ENCODE assay signal across 21 cellular contexts in the genomic region with DNA sequence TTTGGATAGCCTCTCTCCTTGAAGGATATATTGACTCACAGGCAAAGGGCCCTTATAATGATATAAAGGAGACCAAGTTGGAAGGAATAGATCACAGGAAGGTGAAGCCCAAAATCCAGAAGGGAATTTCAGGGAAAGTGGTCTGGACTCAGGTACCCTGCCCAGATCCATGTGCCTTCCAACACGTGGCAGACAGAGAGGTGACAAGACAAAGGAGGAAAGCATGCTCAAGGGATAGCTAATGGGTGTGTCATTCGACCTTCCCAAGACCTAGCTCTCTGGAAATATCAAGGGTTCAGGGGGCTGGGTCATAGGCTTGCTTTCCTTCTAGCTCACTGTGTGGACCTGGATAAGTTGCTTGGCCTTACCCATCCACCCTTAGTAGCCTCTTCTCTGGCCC.
DNase-seq lines count a peak whose midpoint lies in the region; ATAC-seq, FAIRE-seq and TF ChIP-seq lines count a peak whose summit lies in the region.
"Had no signal": no experiment of that assay in that cellular context is flagged by ENCODE, and none has a peak within 500 bp of the region (broad histone marks: within the 10 kb centered on the region; RNA-seq: fewer than 3 reads in every experiment).

No MANE protein-coding gene starts in this region.

- H3K27me3 ChIP-seq in heart right ventricle = no peaks in the 10 kb centered on the region
- H3K27me3 ChIP-seq in H1 (replicated peaks in 1 of 4; ENCODE audit: control insufficient read depth in 3 of 4, extremely low read depth in 1 of 4, insufficient read depth in 3 of 4, low read length in 3 of 4) = no peaks in the 10 kb centered on the region; a peak in 1 of 7 replicates
- H3K27me3 ChIP-seq: BE2C, brain microvascular endothelial cell, gastrocnemius medialis, right atrium auricular region had no signal

- H3K27ac Mint-ChIP-seq in nephron = peak overlapping the region in 2 of 3 experiments; percentile 87 to 92
- H3K27ac Mint-ChIP-seq: activated CD8-positive, alpha-beta memory T cell treated with anti-CD3 and anti-CD28 coated beads, Interleukin-2, amount 10 ng/mL, durations not matched to agents 7 days and 5 days; activated naive CD8-positive, alpha-beta T cell treated with anti-CD3 and anti-CD28 coated beads for 36 hours had no signal

- BruUV-seq in OCI-LY7 (replicated peaks; lab: Mats Ljungman, UMichigan) = no TSS peak

- FAIRE-seq in H1 (lab: Jason Lieb, UNC) (no peak), urothelium cell line (lab: Jason Lieb, UNC) (peak; percentile 85)
- FAIRE-seq: K562 had no signal

- H3K27ac ChIP-seq in heart right ventricle (peak overlapping the region in 6 of 10 donors; percentile 20 to 86 (median 50)), H1 (ENCODE audit: low read depth, low read length) (no peak overlapping the region), OCI-LY7 (ENCODE audit: low read depth, low read length, poor library complexity, severe bottlenecking) (no peak overlapping the region)

- 86 to 91% methylated on average over 2 of the region's 2 CpGs for WGBS in heart right ventricle, 2 donors
- WGBS in H1 (ENCODE audit: extremely low coverage in 1 of 2, insufficient coverage in 1 of 2, insufficient read length in 1 of 2, insufficient replicate concordance in 2 of 2, low coverage in 1 of 2, low lambda C conversion rate in 2 of 2, missing lambda C conversion rate in 1 of 2), 2 experiments = 65% methylated on average over 2 of the region's 2 CpGs; no CpG with 5 or more reads in 1 of the 2 experiments

- H3K9ac ChIP-seq in H1 (replicated peaks in 1 of 4; ENCODE audit: extremely low read depth in 1 of 4, low read depth in 3 of 4, low read length in 3 of 4) = no peak overlapping the region

- no peak overlapping the region for H4K91ac ChIP-seq in H1 (replicated peaks; ENCODE audit: insufficient read length, low read length)

- H3K4ac ChIP-seq in H1 (replicated peaks; ENCODE audit: insufficient read length, low read depth, low read length) = no peak overlapping the region

- H2BK120ac ChIP-seq in H1 (replicated peaks; ENCODE audit: low read depth, low read length) = no peak overlapping the region

- H2AK5ac ChIP-seq in H1 (ENCODE audit: low read depth, low read length) = peak overlapping the region; percentile 40; the same call in 1 of the 2 replicates

- H3K9me2 ChIP-seq in OCI-LY7 (ENCODE audit: insufficient read depth, low read length) = no peaks in the 10 kb centered on the region

- intact Hi-C loops in heart right ventricle (cut with DNase I) (no loop called here), Right ventricle myocardium superior (cut with DNase I) (no loop called here), OCI-LY7 (cut with micrococcal nuclease; ENCODE audit: unreplicated experiment) (no loop called here)

- H2AFZ ChIP-seq in H1 (ENCODE audit: low read length) = no peak overlapping the region
- no peak overlapping the region for H2AFZ ChIP-seq in OCI-LY7 (ENCODE audit: low read length)

- H3K18ac ChIP-seq in H1 (ENCODE audit: extremely low read depth, low read length) = no peak overlapping the region

- no peak for TF ChIP-seq RAD21 in H1 (IDR thresholded peaks at IDR 0.05 in 1 of 2, conservative IDR thresholded peaks at IDR 0.05 in 1 of 2; ENCODE audit: low read depth in 2 of 2, low read length in 2 of 2)

- H3K4me3 ChIP-seq in heart right ventricle = no peak overlapping the region
- no peak overlapping the region for H3K4me3 ChIP-seq in H1 (ENCODE audit: extremely low read depth in 1 of 4, insufficient read depth in 2 of 4, low read depth in 3 of 4, low read length in 4 of 4)
- H3K4me3 ChIP-seq in OCI-LY7 (ENCODE audit: low read depth, low read length, poor library complexity, severe bottlenecking) = no peak overlapping the region
- H3K4me3 ChIP-seq: gastrocnemius medialis, K562, right atrium auricular region had no signal

- ATAC-seq in heart right ventricle (no peak), Right ventricle myocardium superior (ENCODE audit: poor library complexity) (no peak)
- ATAC-seq: activated CD8-positive, alpha-beta memory T cell treated with anti-CD3 and anti-CD28 coated beads, Interleukin-2, amount 10 ng/mL, durations not matched to agents 7 days and 5 days; K562; left colon; stimulated activated naive CD8-positive, alpha-beta T cell treated with anti-CD3 and anti-CD28 coated beads, Interleukin-15, Interleukin-2, amounts not matched to agents 100 U/mL and 50 U/mL, for 24 hours had no signal

- H3K9me3 ChIP-seq in heart right ventricle (peaks cover 0 to 5% (median 0%) of the 10 kb centered on the region in 11 donors), H1 (ENCODE audit: insufficient read depth in 2 of 2, low read depth in 1 of 2, low read length in 1 of 2) (no peaks in the 10 kb centered on the region), OCI-LY7 (ENCODE audit: low read length) (no peaks in the 10 kb centered on the region)
- H3K9me3 ChIP-seq: BE2C, gastrocnemius medialis, right atrium auricular region had no signal

- no peak for TF ChIP-seq POLR2A in H1 (IDR thresholded peaks at IDR 0.05; ENCODE audit: control extremely low read depth in 1 of 2, low read depth in 2 of 2, low read length in 2 of 2)

- H3K4me1 ChIP-seq in heart right ventricle (peaks cover 0 to 64% (median 11%) of the 10 kb centered on the region in 9 donors), H1 (replicated peaks in 1 of 4; ENCODE audit: control insufficient read depth in 3 of 4, insufficient read depth in 4 of 4, low read length in 3 of 4) (peaks cover 0 to 9% (median 0%) of the 10 kb centered on the region in 4 experiments; a peak in 1 of 7 replicates), OCI-LY7 (ENCODE audit: insufficient read depth, low read length, poor library complexity, severe bottlenecking) (no peaks in the 10 kb centered on the region)
- H3K4me1 ChIP-seq: BE2C had no signal

- no peak for DNase-seq in heart right ventricle
- no peak for DNase-seq in Right ventricle myocardium superior
- DNase-seq in H1 (ENCODE audit: low read depth in 1 of 2, low spot score in 2 of 2) = no peak
- DNase-seq in urothelium cell line (ENCODE audit: low spot score) = no peak
- DNase-seq in NCI-H1930 (lab: John Stamatoyannopoulos, UW) = no peak
- DNase-seq in OCI-LY7 (ENCODE audit: low spot score) = no peak
- no peak for DNase-seq in iPS-NIHi7 (ENCODE audit: extremely low spot score)
- DNase-seq: activated CD4-positive, alpha-beta T cell treated with anti-CD3 and anti-CD28 coated beads for 48 hours; activated CD8-positive, alpha-beta memory T cell treated with anti-CD3 and anti-CD28 coated beads, Interleukin-2, amount 10 ng/mL, durations not matched to agents 7 days and 5 days; activated naive CD8-positive, alpha-beta T cell treated with anti-CD3 and anti-CD28 coated beads for 36 hours; BE2C; GDM1; left colon; NCI-H187 treated with DMSO at 0.1 percent for 48 hours; NK-92 treated with Interleukin-12 subunit alpha and Interleukin-12 subunit beta, amount 100 ng/mL, for 24 hours; stimulated activated naive CD8-positive, alpha-beta T cell treated with anti-CD3 and anti-CD28 coated beads, Interleukin-15, Interleukin-2, amounts not matched to agents 100 U/mL and 50 U/mL, for 24 hours had no signal

- POLR2A ChIA-PET in H1 (lab: Charles Lee; ENCODE audit: partially characterized antibody) (no interaction called here), OCI-LY7 (lab: Charles Lee) (interaction anchor here (1.1 to 1.4 kb wide), 2 partner anchors 15 to 17 kb away, joined by 3 read pairs; no protein-coding TSS in a partner anchor)

- H3K79me2 ChIP-seq in H1 (ENCODE audit: control insufficient read depth in 1 of 2, insufficient read depth in 2 of 2, low read length in 2 of 2) (no peaks in the 10 kb centered on the region), OCI-LY7 (ENCODE audit: insufficient read depth, low read depth, low read length) (no peaks in the 10 kb centered on the region)

- TF ChIP-seq CTCF in heart right ventricle (IDR thresholded peaks at IDR 0.05) (no peak), H1 (IDR thresholded peaks at IDR 0.05; ENCODE audit: control extremely low read depth in 1 of 3, insufficient read depth in 1 of 3, low read depth in 1 of 3, low read length in 3 of 3) (no peak), nephron (IDR thresholded peaks at IDR 0.05; ENCODE audit: unreplicated experiment in 3 of 3) (no peak), OCI-LY7 (conservative IDR thresholded peaks at IDR 0.05; ENCODE audit: low read length) (no peak)

- no peak for TF ChIP-seq EP300 in H1 (IDR thresholded peaks at IDR 0.05; ENCODE audit: borderline replicate concordance in 1 of 2, low read depth in 2 of 2, low read length in 2 of 2)

- no peak overlapping the region for H3K23ac ChIP-seq in H1 (ENCODE audit: insufficient read length)

- peaks cover 56% of the 10 kb centered on the region for H3K4me1 Mint-ChIP-seq in nephron
- H3K4me1 Mint-ChIP-seq: activated CD8-positive, alpha-beta memory T cell treated with anti-CD3 and anti-CD28 coated beads, Interleukin-2, amount 10 ng/mL, durations not matched to agents 7 days and 5 days; activated naive CD8-positive, alpha-beta T cell treated with anti-CD3 and anti-CD28 coated beads for 36 hours had no signal

- H3K27me3 Mint-ChIP-seq in nephron (ENCODE audit: low read depth) = no peaks in the 10 kb centered on the region
- H3K27me3 Mint-ChIP-seq: activated CD8-positive, alpha-beta memory T cell treated with anti-CD3 and anti-CD28 coated beads, Interleukin-2, amount 10 ng/mL, durations not matched to agents 7 days and 5 days; activated naive CD8-positive, alpha-beta T cell treated with anti-CD3 and anti-CD28 coated beads for 36 hours had no signal

- H3K4me3 Mint-ChIP-seq in nephron = no peak overlapping the region
- H3K4me3 Mint-ChIP-seq: activated CD8-positive, alpha-beta memory T cell treated with anti-CD3 and anti-CD28 coated beads, Interleukin-2, amount 10 ng/mL, durations not matched to agents 7 days and 5 days; activated naive CD8-positive, alpha-beta T cell treated with anti-CD3 and anti-CD28 coated beads for 36 hours had no signal

- H3K36me3 Mint-ChIP-seq in nephron (ENCODE audit: low read depth) = peaks cover 9% of the 10 kb centered on the region
- H3K36me3 Mint-ChIP-seq: activated naive CD8-positive, alpha-beta T cell treated with anti-CD3 and anti-CD28 coated beads for 36 hours had no signal

- no peaks in the 10 kb centered on the region for H3K79me1 ChIP-seq in H1 (ENCODE audit: low read depth, low read length)

- H4K5ac ChIP-seq in H1 (ENCODE audit: insufficient read length, low read depth, low read length) = no peak overlapping the region

- no peaks in the 10 kb centered on the region for H3K23me2 ChIP-seq in H1 (ENCODE audit: low read depth, low read length)

- no peak overlapping the region for H3K56ac ChIP-seq in H1 (replicated peaks; ENCODE audit: insufficient read length, low read depth, low read length)

- H4K8ac ChIP-seq in H1 (ENCODE audit: extremely low read depth, insufficient read depth, low read length) = no peak overlapping the region

- H3K4me2 ChIP-seq in H1 (ENCODE audit: insufficient read depth in 1 of 2, low read depth in 2 of 2, low read length in 2 of 2) (no peak overlapping the region), OCI-LY7 (ENCODE audit: low read length) (no peak overlapping the region)

- no peak overlapping the region for H2BK20ac ChIP-seq in H1 (ENCODE audit: low read length)

- H4K20me1 ChIP-seq in H1 (replicated peaks in 1 of 2; ENCODE audit: control insufficient read depth in 1 of 2, insufficient read depth in 2 of 2, low read length in 2 of 2) (no peaks in the 10 kb centered on the region), OCI-LY7 (ENCODE audit: insufficient read depth, low read length) (no peaks in the 10 kb centered on the region)

- 0 out of 2 replicates have a peak overlapping the region, but pooled peaks have one; percentile 3 for H2BK12ac ChIP-seq in H1 (ENCODE audit: low read depth, low read length)

- CTCF ChIA-PET in H1 (lab: Charles Lee; ENCODE audit: partially characterized antibody) = interaction anchor here (1.3 kb wide), 1 partner anchor 19 kb away, joined by 4 read pairs; no protein-coding TSS in a partner anchor
- CTCF ChIA-PET in OCI-LY7 (lab: Charles Lee; ENCODE audit: unreplicated experiment) = no interaction called here

- H3K36me3 ChIP-seq in heart right ventricle (no peaks in the 10 kb centered on the region), H1 (ENCODE audit: control insufficient read depth in 2 of 4, insufficient read depth in 4 of 4, low read length in 3 of 4) (no peaks in the 10 kb centered on the region), OCI-LY7 (ENCODE audit: insufficient read depth, low read length) (no peaks in the 10 kb centered on the region)
- H3K36me3 ChIP-seq: BE2C, brain microvascular endothelial cell, gastrocnemius medialis, right atrium auricular region had no signal

- H2BK5ac ChIP-seq in H1 (ENCODE audit: low read depth, low read length) = no peak overlapping the region

- peaks cover 11% of the 10 kb centered on the region for H3K9me3 Mint-ChIP-seq in nephron

- no peak overlapping the region for H3K14ac ChIP-seq in H1 (ENCODE audit: insufficient read length)

- no peak overlapping the region for H2BK15ac ChIP-seq in H1 (ENCODE audit: low read length)

Comparison
In these comparisons a context has a peak if more than half of its experiments do, and no peak if none do; other contexts are left out.
1. H3K27ac ChIP-seq: peak in heart right ventricle (6 of 10); none in H1 (single experiment) and OCI-LY7 (single experiment).